Comparison of ENCODE assay signal across 1 cellular context in genomic region chr9:94078086-94078485, GRCh38.
TF ChIP-seq lines count a peak whose summit lies in the region.

No MANE protein-coding gene starts in this region.

TF ChIP-seq in K562, 482 proteins besides CTCF, POLR2A, EP300 and RAD21:
- TF ChIP-seq ZBTB43 (CRISPR knock-in tag; IDR thresholded peaks at IDR 0.05), result no peak
- no peak for TF ChIP-seq ZEB2 (IDR thresholded peaks at IDR 0.05)
- TF ChIP-seq STAT6 (CRISPR knock-in tag; IDR thresholded peaks at IDR 0.05), result no peak
- TF ChIP-seq HMGN3 (IDR thresholded peaks at IDR 0.05; ENCODE audit: borderline replicate concordance, extremely low read depth, insufficient read length, low read depth, low read length), result no peak
- TF ChIP-seq PKNOX1 (IDR thresholded peaks at IDR 0.05), result peak; percentile 72
- no peak for TF ChIP-seq TAF1 (IDR thresholded peaks at IDR 0.05; ENCODE audit: control insufficient read depth, extremely low read depth, insufficient read depth, low read length, severe bottlenecking)
